In the genomic region with DNA sequence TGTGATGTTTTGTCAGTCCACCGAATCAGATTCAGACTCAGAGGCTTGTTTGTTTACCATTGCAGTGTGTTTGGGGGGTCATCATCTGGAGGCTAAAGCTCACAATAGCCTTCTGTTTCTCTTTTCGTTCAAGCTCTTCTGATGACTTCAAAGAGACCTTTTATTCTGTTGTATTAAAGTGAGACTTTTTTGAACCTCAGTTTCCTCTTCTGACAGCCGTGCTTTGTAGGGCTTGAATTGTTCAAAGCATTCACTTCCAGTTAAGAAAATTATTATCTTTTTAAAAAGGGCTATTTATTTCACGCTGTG, we compare ENCODE assay signal across 8 cellular contexts. TPM values are rescaled to one million over a fixed set of nuclear protein-coding genes. Genes with fewer than 3 reads are reported as not detected.
A peak's percentile ranks its signal among the peaks of the same experiment; 100 is the strongest.
DNase-seq lines count a peak whose midpoint lies in the region; ATAC-seq, FAIRE-seq and TF ChIP-seq lines count a peak whose summit lies in the region.

No MANE protein-coding gene starts in this region.

- CTCF ChIA-PET in HCT116 (lab: Charles Lee), result interaction anchor here (1.0 to 2.0 kb wide), 3 partner anchors 26 to 158 kb away, joined by 3 to 6 read pairs (median 3); a partner anchor contains a TSS
- CTCF ChIA-PET in activated B cell treated with CpG ODN at 0.5 μM for 24 hours (lab: Charles Lee), result interaction anchor here (0.8 to 10.2 kb wide), 18 partner anchors 12 to 159 kb away, joined by 3 to 125 read pairs (median 5); a partner anchor contains a TSS

- no peaks in the 10 kb centered on the region for H3K27me3 Mint-ChIP-seq in activated B cell treated with CpG ODN at 0.5 μM for 24 hours
- peaks cover 8% of the 10 kb centered on the region for H3K27me3 Mint-ChIP-seq in glutamatergic neuron (ENCODE audit: unreplicated experiment)

- H4K20me1 ChIP-seq in HCT116 (ENCODE audit: insufficient read depth), result no peaks in the 10 kb centered on the region

- H3K9me3 Mint-ChIP-seq in activated B cell treated with CpG ODN at 0.5 μM for 24 hours (no peaks in the 10 kb centered on the region), glutamatergic neuron (ENCODE audit: unreplicated experiment) (peaks cover 2% of the 10 kb centered on the region)

- H3K9me2 ChIP-seq in HCT116 (ENCODE audit: insufficient read depth), result no peaks in the 10 kb centered on the region

- H3K4me3 ChIP-seq in HCT116 (replicated peaks in 1 of 2; ENCODE audit: low read depth in 1 of 2, low read length in 2 of 2), result peak overlapping the region; percentile 67 to 74
- H3K4me3 ChIP-seq in small intestine (ENCODE audit: low read depth in 1 of 2, low read length in 2 of 2), result peak overlapping the region; percentile 83 to 100

- H3K4me1 Mint-ChIP-seq in activated B cell treated with CpG ODN at 0.5 μM for 24 hours, result peaks cover 62% of the 10 kb centered on the region
- no peaks in the 10 kb centered on the region for H3K4me1 Mint-ChIP-seq in glutamatergic neuron (ENCODE audit: low read depth, unreplicated experiment)

- BruUV-seq in HCT116 (replicated peaks; lab: Mats Ljungman, UMichigan), result no TSS peak

- peaks cover 24% of the 10 kb centered on the region for H3K36me3 Mint-ChIP-seq in activated B cell treated with CpG ODN at 0.5 μM for 24 hours (ENCODE audit: low read depth)
- H3K36me3 Mint-ChIP-seq in glutamatergic neuron (ENCODE audit: unreplicated experiment), result peaks cover 3% of the 10 kb centered on the region

- POLR2A ChIA-PET in HCT116 (lab: Charles Lee), result interaction anchor here (0.6 kb wide), 1 partner anchor 166 kb away, joined by 3 read pairs; no protein-coding TSS in a partner anchor
- POLR2A ChIA-PET in activated B cell treated with CpG ODN at 0.5 μM for 24 hours (lab: Charles Lee), result interaction anchor here (0.7 to 15.4 kb wide), 16 partner anchors 9 to 157 kb away, joined by 3 to 565 read pairs (median 6); a partner anchor contains a TSS

- ATAC-seq in HCT116, result no peak
- no peak for ATAC-seq in activated B cell treated with CpG ODN at 0.5 μM for 24 hours (ENCODE audit: low read depth)
- no peak for ATAC-seq in HG02970 (IDR thresholded peaks at IDR 0.05; ENCODE audit: low FRiP score, unreplicated experiment)
- no peak for ATAC-seq in HG02571 (IDR thresholded peaks at IDR 0.05; ENCODE audit: unreplicated experiment)

- H3K4me1 ChIP-seq in HCT116 (ENCODE audit: control insufficient read depth in 1 of 2, insufficient read depth in 2 of 2, low read length in 2 of 2) (peaks cover 14 to 33% of the 10 kb centered on the region in 2 experiments; a peak in 3 of 4 replicates), small intestine (ENCODE audit: control insufficient read depth in 2 of 2, insufficient read depth in 1 of 2, low read depth in 1 of 2, low read length in 1 of 2) (no peaks in the 10 kb centered on the region)

- H3K79me2 ChIP-seq in HCT116 (ENCODE audit: insufficient read depth, low read length), result no peaks in the 10 kb centered on the region

- DNase-seq in HCT116 (ENCODE audit: low read depth, low spot score) (no peak), activated B cell treated with CpG ODN at 0.5 μM for 24 hours (no peak), glutamatergic neuron (no peak), small intestine (no peak), NCI-H2029 treated with DMSO at 0.1 percent for 48 hours (lab: John Stamatoyannopoulos, UW) (no peak), GM03348 (ENCODE audit: low spot score) (no peak)

- intact Hi-C loops in HCT116 (cut with micrococcal nuclease), result no loop called here
- intact Hi-C loops in activated B cell treated with CpG ODN at 0.5 μM for 24 hours (cut with micrococcal nuclease), result loop anchor here (2.0 to 5.0 kb wide), 2 partner anchors 33 to 51 kb away; no protein-coding TSS in a partner anchor

- no peaks in the 10 kb centered on the region for H3K36me3 ChIP-seq in HCT116 (ENCODE audit: control insufficient read depth in 1 of 2, insufficient read depth in 2 of 2, low read length in 2 of 2)
- H3K36me3 ChIP-seq in small intestine (ENCODE audit: control insufficient read depth in 2 of 2, insufficient read depth in 2 of 2, low read length in 2 of 2), result no peaks in the 10 kb centered on the region

- H3K27ac ChIP-seq in HCT116 (ENCODE audit: low read depth, low read length) (no peak overlapping the region), small intestine (ENCODE audit: low read depth in 1 of 2, low read length in 1 of 2) (no peak overlapping the region)

- TF ChIP-seq CTCF in HCT116 (IDR thresholded peaks at IDR 0.05 in 2 of 3, conservative IDR thresholded peaks at IDR 0.05 in 1 of 3; ENCODE audit: borderline replicate concordance in 1 of 3, insufficient read depth in 1 of 3, low read depth in 2 of 3, low read length in 2 of 3), result no peak
- no peak for TF ChIP-seq CTCF in activated B cell treated with CpG ODN at 0.5 μM for 24 hours (IDR thresholded peaks at IDR 0.05)
- no peak for TF ChIP-seq CTCF in glutamatergic neuron (IDR thresholded peaks at IDR 0.05; ENCODE audit: partially characterized antibody, unreplicated experiment)

- H3K27me3 ChIP-seq in HCT116 (ENCODE audit: insufficient read depth, low read length) (no peaks in the 10 kb centered on the region), small intestine (ENCODE audit: control insufficient read depth in 2 of 2, insufficient read depth in 2 of 2, low read length in 2 of 2) (no peaks in the 10 kb centered on the region)

- H3K4me3 Mint-ChIP-seq in activated B cell treated with CpG ODN at 0.5 μM for 24 hours (peak overlapping the region; percentile 100), glutamatergic neuron (ENCODE audit: unreplicated experiment) (peak overlapping the region; percentile 98)

- H2AFZ ChIP-seq in HCT116 (ENCODE audit: low read depth, low read length, poor library complexity, severe bottlenecking), result no peak overlapping the region

- no peak for FAIRE-seq in small intestine (lab: Jason Lieb, UNC)

- peak overlapping the region; percentile 95 for H3K4me2 ChIP-seq in HCT116 (ENCODE audit: low read length)

- RAD21 ChIA-PET in HCT116 (lab: Charles Lee; ENCODE audit: low non-redundant PET in 1 of 2, low total read pairs in 2 of 2, uncharacterized antibody in 2 of 2, unreplicated experiment in 2 of 2), result no interaction called here

- 21 to 26% (median 21%) methylated on average over 4 of the region's 4 CpGs for WGBS in small intestine, 3 donors

- H3K9me3 ChIP-seq in HCT116 (ENCODE audit: control insufficient read depth in 1 of 2, insufficient read depth in 1 of 2, low read depth in 1 of 2, low read length in 2 of 2), result no peaks in the 10 kb centered on the region
- no peaks in the 10 kb centered on the region for H3K9me3 ChIP-seq in small intestine (ENCODE audit: control insufficient read depth, low read depth)

- H3K27ac Mint-ChIP-seq in activated B cell treated with CpG ODN at 0.5 μM for 24 hours (peak overlapping the region; percentile 99), glutamatergic neuron (ENCODE audit: unreplicated experiment) (no peak overlapping the region)

- no peak for TF ChIP-seq POLR2A in HCT116 (IDR thresholded peaks at IDR 0.05; ENCODE audit: borderline replicate concordance, extremely low read depth, insufficient read depth, insufficient read length)

- H3K9ac ChIP-seq in HCT116 (ENCODE audit: low read length), result no peak overlapping the region

- TF ChIP-seq RAD21 in HCT116 (IDR thresholded peaks at IDR 0.05; ENCODE audit: low read depth), result no peak

TF ChIP-seq in HCT116, 20 proteins besides CTCF, POLR2A, EP300 and RAD21:
- TF ChIP-seq CBX3 (IDR thresholded peaks at IDR 0.05; ENCODE audit: low read depth) (no peak), YY1 (IDR thresholded peaks at IDR 0.05; ENCODE audit: extremely low read depth, insufficient replicate concordance, low read depth, low read length) (no peak)

RNA-seq across cellular contexts. Expression of a gene that starts 1.3 kb away (rescaled TPM):
- total RNA-seq in HCT116 (2021; ENCODE audit: unreplicated experiment) (10.2 TPM), activated B cell treated with CpG ODN at 0.5 μM for 24 hours (70.3 and 81.3 TPM in 2 replicates), glutamatergic neuron (ENCODE audit: unreplicated experiment) (14.0 TPM)
- polyA plus RNA-seq in HCT116 (2012), result 6.3 and 8.5 TPM in 2 replicates
- polyA plus RNA-seq in small intestine, result 1 to 10 TPM; 5.1 to 9.2 (median 9.1) TPM

RNA-seq across cellular contexts. Expression of a gene that starts 27.6 kb away (rescaled TPM):
- 13.5 TPM for total RNA-seq in HCT116 (2021; ENCODE audit: unreplicated experiment)
- 4.9 and 6.0 TPM in 2 replicates for polyA plus RNA-seq in HCT116 (2012)
- total RNA-seq in activated B cell treated with CpG ODN at 0.5 μM for 24 hours, result 11.4 TPM in 2 replicates
- total RNA-seq in glutamatergic neuron (ENCODE audit: unreplicated experiment), result 7.4 TPM
- 1 to 10 TPM; 5.4 to 7.8 (median 6.5) TPM for polyA plus RNA-seq in small intestine

RNA-seq across cellular contexts. Expression of a gene that starts 27.9 kb away (rescaled TPM):
- total RNA-seq in HCT116 (2021; ENCODE audit: unreplicated experiment) (22.4 TPM), activated B cell treated with CpG ODN at 0.5 μM for 24 hours (17.5 and 17.7 TPM in 2 replicates), glutamatergic neuron (ENCODE audit: unreplicated experiment) (18.4 TPM)
- polyA plus RNA-seq in HCT116 (2012), result 9.2 and 11.1 TPM in 2 replicates
- 10 to 100 TPM; 11.7 to 19.9 (median 18.6) TPM for polyA plus RNA-seq in small intestine
